21 cellular contexts compared by ENCODE assay signal in the genomic region with DNA sequence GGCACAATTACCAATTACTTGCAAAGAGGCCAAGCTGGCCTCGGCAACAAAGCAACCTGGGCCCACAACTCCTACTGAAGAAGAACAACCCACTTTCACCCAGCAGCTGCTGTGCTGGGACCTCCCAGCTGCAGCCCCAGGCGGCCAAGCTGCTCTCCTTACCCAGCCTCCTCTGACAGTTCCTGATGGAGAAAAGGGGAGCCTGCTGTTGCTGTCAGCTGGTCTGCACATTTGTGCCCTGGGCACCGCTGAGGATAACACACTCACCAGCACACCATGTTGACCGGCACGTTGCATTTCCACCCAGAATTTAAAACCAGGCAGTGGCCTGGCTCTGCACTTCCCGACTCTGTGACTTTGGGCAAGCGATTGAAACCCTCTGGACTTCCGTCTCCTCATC. TPM values are rescaled to one million over a fixed set of nuclear protein-coding genes. Genes with fewer than 3 reads are reported as not detected.
"Had no signal": no experiment of that assay in that cellular context is flagged by ENCODE, and none has a peak within 500 bp of the region (broad histone marks: within the 10 kb centered on the region; RNA-seq: fewer than 3 reads in every experiment).

No MANE protein-coding gene starts in this region.

- H3K4me3 ChIP-seq: body of pancreas, gastroesophageal sphincter, heart left ventricle, mucosa of descending colon, sigmoid colon, testis had no signal

- H3K4me1 Mint-ChIP-seq: activated B cell treated with CpG ODN at 0.5 μM for 24 hours; activated naive CD8-positive, alpha-beta T cell treated with anti-CD3 and anti-CD28 coated beads for 36 hours; memory B cell; stimulated activated memory B cell treated with anti-CD40 and anti-IgM and Interleukin-4, amounts not matched to agents 10 μg/mL and 1 μg/mL and 100 μg/mL, for 72 hours had no signal

- DNase-seq: activated B cell treated with CpG ODN at 0.5 μM for 24 hours; activated CD4-positive, alpha-beta memory T cell treated with anti-CD3 and anti-CD28 coated beads for 36 hours; activated CD4-positive, alpha-beta T cell treated with anti-CD3 and anti-CD28 coated beads for 4 hours; activated naive CD4-positive, alpha-beta T cell; activated naive CD8-positive, alpha-beta T cell treated with anti-CD3 and anti-CD28 coated beads for 36 hours; activated T-cell treated with anti-CD3 and anti-CD28 coated beads for 4 hours; amygdala; body of pancreas; caudate nucleus; heart left ventricle; mucosa of descending colon; naive B cell; sigmoid colon; stimulated activated CD4-positive, alpha-beta T cell treated with anti-CD3 and anti-CD28 coated beads, Interleukin-4, amount 100 ng/mL, for 4 hours; testis had no signal

- H3K4me1 ChIP-seq: parathyroid adenoma had no signal

- H3K9ac ChIP-seq: parathyroid adenoma had no signal

- H3K36me3 Mint-ChIP-seq: activated CD4-positive, alpha-beta memory T cell treated with anti-CD3 and anti-CD28 coated beads for 36 hours; activated naive CD8-positive, alpha-beta T cell treated with anti-CD3 and anti-CD28 coated beads for 36 hours; memory B cell; naive B cell; stimulated activated memory B cell treated with anti-CD40 and anti-IgM and Interleukin-4, amounts not matched to agents 10 μg/mL and 1 μg/mL and 100 μg/mL, for 72 hours; type B pancreatic cell had no signal

- H3K27ac ChIP-seq: body of pancreas, gastroesophageal sphincter, heart left ventricle, parathyroid adenoma, sigmoid colon, testis had no signal

- ATAC-seq: body of pancreas; gastroesophageal sphincter; heart left ventricle; mucosa of descending colon; stimulated activated memory B cell treated with anti-CD40 and anti-IgM and Interleukin-4, amounts not matched to agents 10 μg/mL and 1 μg/mL and 100 μg/mL, for 72 hours had no signal

- H3K27me3 ChIP-seq: body of pancreas, heart left ventricle, sigmoid colon, testis had no signal

- H3K4me3 Mint-ChIP-seq: activated B cell treated with CpG ODN at 0.5 μM for 24 hours; activated CD4-positive, alpha-beta memory T cell treated with anti-CD3 and anti-CD28 coated beads for 36 hours; activated naive CD8-positive, alpha-beta T cell treated with anti-CD3 and anti-CD28 coated beads for 36 hours; activated T-helper 1 cell treated with anti-CD3 and anti-CD28 coated beads, Interleukin-12 subunit alpha, Interleukin-12 subunit beta, Interleukin-2, Interleukin-4 antibody, amounts not matched to agents 30 ng/mL and 10 ng/mL and 1 ng/mL, durations not matched to agents 14 hours and 24 hours and 36 hours; memory B cell; naive B cell; stimulated activated memory B cell treated with anti-CD40 and anti-IgM and Interleukin-4, amounts not matched to agents 10 μg/mL and 1 μg/mL and 100 μg/mL, for 72 hours; type B pancreatic cell had no signal

- H3K9me3 ChIP-seq: body of pancreas, gastroesophageal sphincter, heart left ventricle, mucosa of descending colon, sigmoid colon, testis had no signal

- H3K79me2 ChIP-seq: parathyroid adenoma had no signal

- H3K27me3 Mint-ChIP-seq: activated naive CD8-positive, alpha-beta T cell treated with anti-CD3 and anti-CD28 coated beads for 36 hours had no signal

- H3K36me3 ChIP-seq: gastroesophageal sphincter, heart left ventricle, sigmoid colon had no signal

- H2AFZ ChIP-seq: parathyroid adenoma had no signal

- H3K9me3 Mint-ChIP-seq: activated CD4-positive, alpha-beta memory T cell treated with anti-CD3 and anti-CD28 coated beads for 36 hours; activated naive CD8-positive, alpha-beta T cell treated with anti-CD3 and anti-CD28 coated beads for 36 hours; activated T-helper 1 cell treated with anti-CD3 and anti-CD28 coated beads, Interleukin-12 subunit alpha, Interleukin-12 subunit beta, Interleukin-2, Interleukin-4 antibody, amounts not matched to agents 30 ng/mL and 10 ng/mL and 1 ng/mL, durations not matched to agents 14 hours and 24 hours and 36 hours; memory B cell; stimulated activated memory B cell treated with anti-CD40 and anti-IgM and Interleukin-4, amounts not matched to agents 10 μg/mL and 1 μg/mL and 100 μg/mL, for 72 hours had no signal

- H3K27ac Mint-ChIP-seq: activated B cell treated with CpG ODN at 0.5 μM for 24 hours; activated CD4-positive, alpha-beta memory T cell treated with anti-CD3 and anti-CD28 coated beads for 36 hours; activated naive CD8-positive, alpha-beta T cell treated with anti-CD3 and anti-CD28 coated beads for 36 hours; activated T-helper 1 cell treated with anti-CD3 and anti-CD28 coated beads, Interleukin-12 subunit alpha, Interleukin-12 subunit beta, Interleukin-2, Interleukin-4 antibody, amounts not matched to agents 30 ng/mL and 10 ng/mL and 1 ng/mL, durations not matched to agents 14 hours and 24 hours and 36 hours; memory B cell; naive B cell; stimulated activated memory B cell treated with anti-CD40 and anti-IgM and Interleukin-4, amounts not matched to agents 10 μg/mL and 1 μg/mL and 100 μg/mL, for 72 hours; type B pancreatic cell had no signal

RNA-seq across cellular contexts. Expression of a gene that starts 33.6 kb away (rescaled TPM):
- total RNA-seq: activated B cell treated with CpG ODN at 0.5 μM for 24 hours; activated CD4-positive, alpha-beta memory T cell treated with anti-CD3 and anti-CD28 coated beads for 36 hours; activated T-helper 1 cell treated with anti-CD3 and anti-CD28 coated beads, Interleukin-12 subunit alpha, Interleukin-12 subunit beta, Interleukin-2, Interleukin-4 antibody, amounts not matched to agents 30 ng/mL and 10 ng/mL and 1 ng/mL, durations not matched to agents 14 hours and 24 hours and 36 hours had no signal
